8 cellular contexts compared by ENCODE assay signal in genomic region chr16:56451753-56452689, GRCh38. TPM values are rescaled to one million over a fixed set of nuclear protein-coding genes. Genes with fewer than 3 reads are reported as not detected.
DNase-seq lines count a peak whose midpoint lies in the region; ATAC-seq and TF ChIP-seq lines count a peak whose summit lies in the region.

No MANE protein-coding gene starts in this region.

- no peaks in the 10 kb centered on the region for H3K9me3 ChIP-seq in parathyroid adenoma (ENCODE audit: control insufficient read depth, low read length)

- H3K79me2 ChIP-seq in parathyroid adenoma = peaks cover 32% of the 10 kb centered on the region

- no peaks in the 10 kb centered on the region for H3K27me3 ChIP-seq in parathyroid adenoma (ENCODE audit: control insufficient read depth, insufficient read depth, low read length)

- H3K4me3 ChIP-seq in parathyroid adenoma (ENCODE audit: low read depth, low read length) = peak overlapping the region; percentile 79

- CTCF ChIA-PET in activated naive CD4-positive, alpha-beta T cell treated with anti-CD3 and anti-CD28 coated beads, Interleukin-2, amount 10 ng/mL, durations not matched to agents 7 days and 5 days (lab: Charles Lee) = interaction anchor here (0.7 kb wide), 1 partner anchor 92 kb away, joined by 3 read pairs; no protein-coding TSS in a partner anchor

- TF ChIP-seq CTCF in GM13977 (IDR thresholded peaks at IDR 0.05; ENCODE audit: extremely low read depth, insufficient read depth, missing control alignments) (no peak), parathyroid adenoma (IDR thresholded peaks at IDR 0.05) (no peak)

- H3K4me1 Mint-ChIP-seq in activated naive CD4-positive, alpha-beta T cell treated with anti-CD3 and anti-CD28 coated beads, Interleukin-2, amount 10 ng/mL, durations not matched to agents 7 days and 5 days = peaks cover 58% of the 10 kb centered on the region

- peak overlapping the region; percentile 82 for H3K27ac ChIP-seq in parathyroid adenoma

- in situ Hi-C loops in GM13977 (cut with MboI; ENCODE audit: low pct_unique_long_range_greater_than_20kb, low sequenced_read_pairs, unreplicated experiment) = no loop called here

- DNase-seq in AG20443 (ENCODE audit: low spot score) (peak; percentile 73), GM13977 (ENCODE audit: low spot score) (peak; percentile 15), NCI-H1105 (lab: John Stamatoyannopoulos, UW) (peak; percentile 68), Right ventricle myocardium superior (no peak), SKM-1 (lab: John Stamatoyannopoulos, UW; ENCODE audit: unreplicated experiment) (no peak)
- DNase-seq in activated naive CD4-positive, alpha-beta T cell treated with anti-CD3 and anti-CD28 coated beads, Interleukin-2, amount 10 ng/mL, durations not matched to agents 7 days and 5 days = peak; percentile 25

- peaks cover 51% of the 10 kb centered on the region for H3K36me3 Mint-ChIP-seq in activated naive CD4-positive, alpha-beta T cell treated with anti-CD3 and anti-CD28 coated beads, Interleukin-2, amount 10 ng/mL, durations not matched to agents 7 days and 5 days

- no peaks in the 10 kb centered on the region for H3K36me3 ChIP-seq in parathyroid adenoma (ENCODE audit: control insufficient read depth, insufficient read depth, low read length)

- H3K4me1 ChIP-seq in parathyroid adenoma = peaks cover 9% of the 10 kb centered on the region

- peak overlapping the region; percentile 95 for H2AFZ ChIP-seq in parathyroid adenoma

- peak overlapping the region; percentile 83 for H3K4me2 ChIP-seq in parathyroid adenoma (ENCODE audit: low read length)

- peak overlapping the region; percentile 89 for H3K27ac Mint-ChIP-seq in activated naive CD4-positive, alpha-beta T cell treated with anti-CD3 and anti-CD28 coated beads, Interleukin-2, amount 10 ng/mL, durations not matched to agents 7 days and 5 days

- H3K9me3 Mint-ChIP-seq in activated naive CD4-positive, alpha-beta T cell treated with anti-CD3 and anti-CD28 coated beads, Interleukin-2, amount 10 ng/mL, durations not matched to agents 7 days and 5 days = no peaks in the 10 kb centered on the region

- intact Hi-C loops in Right ventricle myocardium superior (cut with DNase I) = no loop called here

- ATAC-seq in HG02798 (IDR thresholded peaks at IDR 0.05; ENCODE audit: poor library complexity, unreplicated experiment) = peak; percentile 37
- ATAC-seq in Right ventricle myocardium superior (ENCODE audit: poor library complexity) = peak; percentile 75

- H3K9ac ChIP-seq in parathyroid adenoma = peak overlapping the region; percentile 91

- peak overlapping the region; percentile 95 for H3K4me3 Mint-ChIP-seq in activated naive CD4-positive, alpha-beta T cell treated with anti-CD3 and anti-CD28 coated beads, Interleukin-2, amount 10 ng/mL, durations not matched to agents 7 days and 5 days

- no peaks in the 10 kb centered on the region for H3K27me3 Mint-ChIP-seq in activated naive CD4-positive, alpha-beta T cell treated with anti-CD3 and anti-CD28 coated beads, Interleukin-2, amount 10 ng/mL, durations not matched to agents 7 days and 5 days

RNA-seq across cellular contexts. Expression of gene OGFOD1, which starts 0.7 kb away (rescaled TPM):
- 25.7 TPM for total RNA-seq in Right ventricle myocardium superior

RNA-seq across cellular contexts. Expression of gene NUDT21, which starts 0.9 kb away (rescaled TPM):
- 56.2 TPM for total RNA-seq in Right ventricle myocardium superior

RNA-seq across cellular contexts. Expression of gene AMFR, which starts 26.7 kb away (rescaled TPM):
- total RNA-seq in Right ventricle myocardium superior = 63.0 TPM

Comparison
In these comparisons a context has a peak if more than half of its experiments do, and no peak if none do; other contexts are left out.
1. DNase-seq: peak in AG20443 (single experiment), GM13977 (single experiment), NCI-H1105 (single experiment) and activated naive CD4-positive, alpha-beta T cell treated with anti-CD3 and anti-CD28 coated beads, Interleukin-2, amount 10 ng/mL, durations not matched to agents 7 days and 5 days (single experiment); none in Right ventricle myocardium superior (single experiment) and SKM-1 (single experiment).